ENCODE assay signal across 14 cellular contexts in the genomic region with DNA sequence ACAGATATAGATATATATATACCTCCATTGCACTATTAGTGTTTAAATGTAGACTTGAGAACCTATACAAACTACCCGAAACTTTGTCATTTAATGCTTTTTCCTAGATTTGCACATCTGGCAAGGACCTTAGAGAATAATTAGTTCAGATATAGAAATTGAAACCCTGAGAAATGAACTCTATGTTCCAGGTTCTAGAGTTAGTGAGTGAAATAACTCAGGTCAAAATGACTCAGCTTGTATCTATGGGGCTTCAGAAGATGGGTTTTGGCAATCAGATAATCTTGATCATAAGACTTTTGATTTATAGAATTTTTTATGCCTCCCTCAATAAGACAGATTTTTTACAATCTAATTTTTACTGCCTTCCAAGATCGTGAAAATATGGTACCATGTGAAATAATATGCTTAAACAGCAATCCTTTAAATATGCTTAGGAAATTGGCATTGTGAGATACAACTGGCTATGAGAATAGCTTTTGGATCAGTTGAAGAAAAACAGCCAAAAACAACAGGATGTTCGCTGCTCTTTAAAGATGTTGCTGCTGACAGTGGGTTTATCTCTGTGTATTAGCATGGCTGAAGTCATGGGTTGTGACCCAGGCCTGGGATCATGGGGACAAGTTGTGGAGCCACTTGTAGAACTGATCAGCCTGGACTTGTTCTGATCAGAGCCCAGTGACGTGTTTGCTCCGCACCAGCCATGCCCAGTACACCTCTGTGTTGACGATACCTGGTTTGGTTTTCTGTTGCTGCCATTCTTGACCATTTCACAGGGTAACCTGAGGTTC.
DNase-seq lines count a peak whose midpoint lies in the region; ATAC-seq lines count a peak whose summit lies in the region.
"Had no signal": no experiment of that assay in that cellular context is flagged by ENCODE, and none has a peak within 500 bp of the region (broad histone marks: within the 10 kb centered on the region; RNA-seq: fewer than 3 reads in every experiment).

No MANE protein-coding gene starts in this region.

- H3K4me3 ChIP-seq in muscle layer of duodenum (ENCODE audit: low read depth in 1 of 2, low read length in 2 of 2) = no peak overlapping the region
- H3K4me3 ChIP-seq: SJCRH30 had no signal

- peak overlapping the region; percentile 60 for H3K27ac ChIP-seq in muscle layer of duodenum (ENCODE audit: low read length)
- H3K27ac ChIP-seq: SJCRH30 had no signal

- CTCF ChIA-PET in activated CD4-positive, alpha-beta memory T cell treated with anti-CD3 and anti-CD28 coated beads for 36 hours (lab: Charles Lee) = interaction anchor here (2.5 kb wide), 1 partner anchor 16 kb away, joined by 10 read pairs; no protein-coding TSS in a partner anchor

- intact Hi-C loops in Right ventricle myocardium inferior (cut with DNase I) (no loop called here), cardiac septum (cut with DNase I) (no loop called here)
- intact Hi-C loops in activated CD4-positive, alpha-beta memory T cell treated with anti-CD3 and anti-CD28 coated beads for 36 hours (cut with micrococcal nuclease) = loop anchor here (1.0 kb wide), 1 partner anchor 51 kb away; no protein-coding TSS in a partner anchor

- ATAC-seq in Right ventricle myocardium inferior (peak; percentile 48), GM21528 (IDR thresholded peaks at IDR 0.05; ENCODE audit: low FRiP score, unreplicated experiment) (no peak)

- peaks cover 37% of the 10 kb centered on the region for H3K36me3 Mint-ChIP-seq in activated CD4-positive, alpha-beta memory T cell treated with anti-CD3 and anti-CD28 coated beads for 36 hours

- H3K27me3 ChIP-seq in muscle layer of duodenum (ENCODE audit: low read depth, low read length) = no peaks in the 10 kb centered on the region
- H3K27me3 ChIP-seq: SJCRH30 had no signal

- H3K36me3 ChIP-seq in muscle layer of duodenum (ENCODE audit: control insufficient read depth in 1 of 2, insufficient read depth in 2 of 2, low read length in 2 of 2) = no peaks in the 10 kb centered on the region

- peaks cover 3% of the 10 kb centered on the region for H3K9me3 Mint-ChIP-seq in activated CD4-positive, alpha-beta memory T cell treated with anti-CD3 and anti-CD28 coated beads for 36 hours

- H3K4me1 ChIP-seq in muscle layer of duodenum (ENCODE audit: control insufficient read depth in 1 of 2, insufficient read depth in 2 of 2, low read length in 2 of 2) = peaks cover 5 to 23% of the 10 kb centered on the region in 2 donors

- H3K9me3 ChIP-seq in muscle layer of duodenum (ENCODE audit: control insufficient read depth in 1 of 2, low read length in 2 of 2) = no peaks in the 10 kb centered on the region

- POLR2A ChIA-PET in activated CD4-positive, alpha-beta memory T cell treated with anti-CD3 and anti-CD28 coated beads for 36 hours (lab: Charles Lee) = no interaction called here

- H3K4me3 Mint-ChIP-seq in activated CD4-positive, alpha-beta memory T cell treated with anti-CD3 and anti-CD28 coated beads for 36 hours = no peak overlapping the region

- peaks cover 13% of the 10 kb centered on the region for H3K4me1 Mint-ChIP-seq in activated CD4-positive, alpha-beta memory T cell treated with anti-CD3 and anti-CD28 coated beads for 36 hours (ENCODE audit: low read depth)

- H3K27me3 Mint-ChIP-seq in activated CD4-positive, alpha-beta memory T cell treated with anti-CD3 and anti-CD28 coated beads for 36 hours = no peaks in the 10 kb centered on the region

- DNase-seq in Right ventricle myocardium inferior (ENCODE audit: missing footprints) (peak; percentile 63), cardiac septum (ENCODE audit: low spot score) (no peak), amniotic epithelial cell (ENCODE audit: low read depth) (peak; percentile 28)
- no peak for DNase-seq in activated naive CD4-positive, alpha-beta T cell treated with anti-CD3 and anti-CD28 coated beads, Interleukin-2, amount 50 U/mL, for 16 hours
- DNase-seq in activated CD8-positive, alpha-beta memory T cell treated with anti-CD3 and anti-CD28 coated beads, Interleukin-2, amount 50 U/mL, for 48 hours = no peak
- no peak for DNase-seq in activated CD4-positive, alpha-beta memory T cell treated with anti-CD3 and anti-CD28 coated beads for 36 hours
- DNase-seq: activated naive CD4-positive, alpha-beta T cell treated with Interleukin-2 at 50 U/mL for 16 hours; effector memory CD4-positive, alpha-beta T cell; foreskin melanocyte; GF-D8; posterior cingulate gyrus had no signal

- H3K27ac Mint-ChIP-seq in activated CD4-positive, alpha-beta memory T cell treated with anti-CD3 and anti-CD28 coated beads for 36 hours = no peak overlapping the region

Comparison
In these comparisons a context has a peak if more than half of its experiments do, and no peak if none do; other contexts are left out.
1. DNase-seq: peak in Right ventricle myocardium inferior (single experiment) and amniotic epithelial cell (single experiment); none in cardiac septum (single experiment), activated naive CD4-positive, alpha-beta T cell treated with anti-CD3 and anti-CD28 coated beads, Interleukin-2, amount 50 U/mL, for 16 hours (single experiment), activated CD8-positive, alpha-beta memory T cell treated with anti-CD3 and anti-CD28 coated beads, Interleukin-2, amount 50 U/mL, for 48 hours (single experiment) and activated CD4-positive, alpha-beta memory T cell treated with anti-CD3 and anti-CD28 coated beads for 36 hours (single experiment).